In the genomic region with DNA sequence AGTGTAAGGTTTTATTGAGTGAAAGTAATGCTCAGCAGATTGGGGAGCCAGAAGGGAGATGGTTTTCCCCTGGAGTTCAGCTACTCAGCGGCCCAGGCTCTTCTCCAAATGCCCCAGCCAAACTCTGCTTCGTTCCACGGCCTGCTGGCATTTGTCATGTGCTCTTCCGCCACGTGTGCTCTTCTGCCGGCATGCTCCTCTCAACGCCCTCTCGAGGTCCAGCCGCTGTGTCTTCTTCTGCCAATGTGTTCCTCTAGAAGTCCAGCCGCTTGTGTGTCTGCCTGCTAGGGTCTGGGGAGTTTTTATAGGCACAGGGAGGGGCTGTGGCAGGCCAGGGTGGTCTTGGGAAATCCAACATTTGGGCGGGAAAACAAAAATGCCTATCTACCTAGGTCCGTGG, we compare ENCODE assay signal across 22 cellular contexts.
A peak's percentile ranks its signal among the peaks of the same experiment; 100 is the strongest.
DNase-seq lines count a peak whose midpoint lies in the region; ATAC-seq and TF ChIP-seq lines count a peak whose summit lies in the region.
"Had no signal": no experiment of that assay in that cellular context is flagged by ENCODE, and none has a peak within 500 bp of the region (broad histone marks: within the 10 kb centered on the region; RNA-seq: fewer than 3 reads in every experiment).

No MANE protein-coding gene starts in this region.

- H3K9me3 Mint-ChIP-seq in CD14-positive monocyte (no peaks in the 10 kb centered on the region), mesothelial cell of epicardium (no peaks in the 10 kb centered on the region)
- no peaks in the 10 kb centered on the region for H3K9me3 Mint-ChIP-seq in activated T-helper 17 cell treated with anti-CD3 and anti-CD28 coated beads, Interleukin-2, amount 50 U/mL, for 72 hours
- H3K9me3 Mint-ChIP-seq: stimulated activated naive CD8-positive, alpha-beta T cell treated with anti-CD3 and anti-CD28 coated beads, Interleukin-15, amount 100 ng/mL, for 72 hours had no signal

- TF ChIP-seq POLR2A in erythroblast (IDR thresholded peaks at IDR 0.05; ENCODE audit: low read length), result no peak

- in situ Hi-C loops in G401 (cut with HindIII; ENCODE audit: low sequenced_read_pairs), result no loop called here

- H3K4me3 Mint-ChIP-seq in CD14-positive monocyte (no peak overlapping the region), mesothelial cell of epicardium (no peak overlapping the region)
- H3K4me3 Mint-ChIP-seq in activated T-helper 17 cell treated with anti-CD3 and anti-CD28 coated beads, Interleukin-2, amount 50 U/mL, for 72 hours, result no peak overlapping the region
- H3K4me3 Mint-ChIP-seq: activated CD8-positive, alpha-beta T cell treated with anti-CD3 and anti-CD28 coated beads, Interleukin-2, amount 10 ng/mL, durations not matched to agents 7 days and 5 days; stimulated activated naive CD8-positive, alpha-beta T cell treated with anti-CD3 and anti-CD28 coated beads, Interleukin-15, amount 100 ng/mL, for 72 hours had no signal

- no peak for ATAC-seq in activated T-helper 17 cell treated with anti-CD3 and anti-CD28 coated beads, Interleukin-2, amount 50 U/mL, for 72 hours (replicated peaks)
- ATAC-seq in left colon, result no peak
- ATAC-seq: activated CD8-positive, alpha-beta T cell treated with anti-CD3 and anti-CD28 coated beads, Interleukin-2, amount 10 ng/mL, durations not matched to agents 7 days and 5 days; stimulated activated naive CD8-positive, alpha-beta T cell treated with anti-CD3 and anti-CD28 coated beads, Interleukin-15, amount 100 ng/mL, for 72 hours had no signal

- no peak for DNase-seq in CD14-positive monocyte (ENCODE audit: low spot score)
- peak; percentile 26 for DNase-seq in G401 (ENCODE audit: low spot score)
- DNase-seq in mesothelial cell of epicardium (ENCODE audit: low spot score in 2 of 2, unreplicated experiment in 2 of 2), result no peak
- DNase-seq in AG08396 (ENCODE audit: low spot score), result no peak
- no peak for DNase-seq in left colon
- DNase-seq in DMS153 treated with DMSO at 0.1 percent for 48 hours (lab: John Stamatoyannopoulos, UW; ENCODE audit: unreplicated experiment), result no peak
- no peak for DNase-seq in erythroblast (lab: John Stamatoyannopoulos, UW)
- DNase-seq: activated CD8-positive, alpha-beta T cell treated with anti-CD3 and anti-CD28 coated beads, Interleukin-2, amount 10 ng/mL, durations not matched to agents 7 days and 5 days; cortex of kidney; esophagus squamous epithelium; GM23248; mammary epithelial cell; NCI-H1105 treated with DMSO at 0.1 percent for 48 hours; NCI-H2029; NCI-H2227 treated with DMSO at 0.1 percent for 48 hours; NCI-H748 treated with DMSO at 0.1 percent for 48 hours; occipital lobe; Peyer's patch; SIG-M5; stimulated activated naive CD8-positive, alpha-beta T cell treated with anti-CD3 and anti-CD28 coated beads, Interleukin-15, amount 100 ng/mL, for 72 hours; uterus had no signal

- intact Hi-C loops in CD14-positive monocyte (cut with micrococcal nuclease) (no loop called here), left colon (cut with DNase I, micrococcal nuclease) (no loop called here)

- peaks cover 13 to 27% of the 10 kb centered on the region in 2 donors for H3K36me3 Mint-ChIP-seq in CD14-positive monocyte
- peaks cover 10% of the 10 kb centered on the region for H3K36me3 Mint-ChIP-seq in activated T-helper 17 cell treated with anti-CD3 and anti-CD28 coated beads, Interleukin-2, amount 50 U/mL, for 72 hours (ENCODE audit: low read depth)
- peaks cover 3% of the 10 kb centered on the region for H3K36me3 Mint-ChIP-seq in mesothelial cell of epicardium

- H3K27ac Mint-ChIP-seq in CD14-positive monocyte (peak overlapping the region in 5 of 7 donors; percentile 32 to 54 (median 37)), mesothelial cell of epicardium (peak overlapping the region; percentile 21)
- H3K27ac Mint-ChIP-seq in activated T-helper 17 cell treated with anti-CD3 and anti-CD28 coated beads, Interleukin-2, amount 50 U/mL, for 72 hours, result peak overlapping the region; percentile 73
- H3K27ac Mint-ChIP-seq: activated CD8-positive, alpha-beta T cell treated with anti-CD3 and anti-CD28 coated beads, Interleukin-2, amount 10 ng/mL, durations not matched to agents 7 days and 5 days had no signal

- peaks cover 38% of the 10 kb centered on the region for H3K4me1 Mint-ChIP-seq in CD14-positive monocyte
- H3K4me1 Mint-ChIP-seq in activated T-helper 17 cell treated with anti-CD3 and anti-CD28 coated beads, Interleukin-2, amount 50 U/mL, for 72 hours, result peaks cover 51% of the 10 kb centered on the region
- H3K4me1 Mint-ChIP-seq in mesothelial cell of epicardium, result peaks cover 48% of the 10 kb centered on the region

- TF ChIP-seq CTCF in CD14-positive monocyte (IDR thresholded peaks at IDR 0.05) (no peak), mesothelial cell of epicardium (IDR thresholded peaks at IDR 0.05; ENCODE audit: unreplicated experiment) (no peak)

- H3K27me3 Mint-ChIP-seq in CD14-positive monocyte (ENCODE audit: low read depth in 3 of 3) (peaks cover 0 to 1% (median 0%) of the 10 kb centered on the region in 3 donors), mesothelial cell of epicardium (ENCODE audit: low read depth) (no peaks in the 10 kb centered on the region)
- no peaks in the 10 kb centered on the region for H3K27me3 Mint-ChIP-seq in activated T-helper 17 cell treated with anti-CD3 and anti-CD28 coated beads, Interleukin-2, amount 50 U/mL, for 72 hours
- H3K27me3 Mint-ChIP-seq: stimulated activated naive CD8-positive, alpha-beta T cell treated with anti-CD3 and anti-CD28 coated beads, Interleukin-15, amount 100 ng/mL, for 72 hours had no signal

Comparison
In these comparisons a context has a peak if more than half of its experiments do, and no peak if none do; other contexts are left out.
1. H3K27ac Mint-ChIP-seq: peak in every context shown above with its lines; median percentile 73 in activated T-helper 17 cell treated with anti-CD3 and anti-CD28 coated beads, Interleukin-2, amount 50 U/mL, for 72 hours; 37 in CD14-positive monocyte; 21 in mesothelial cell of epicardium.